In the genomic region with DNA sequence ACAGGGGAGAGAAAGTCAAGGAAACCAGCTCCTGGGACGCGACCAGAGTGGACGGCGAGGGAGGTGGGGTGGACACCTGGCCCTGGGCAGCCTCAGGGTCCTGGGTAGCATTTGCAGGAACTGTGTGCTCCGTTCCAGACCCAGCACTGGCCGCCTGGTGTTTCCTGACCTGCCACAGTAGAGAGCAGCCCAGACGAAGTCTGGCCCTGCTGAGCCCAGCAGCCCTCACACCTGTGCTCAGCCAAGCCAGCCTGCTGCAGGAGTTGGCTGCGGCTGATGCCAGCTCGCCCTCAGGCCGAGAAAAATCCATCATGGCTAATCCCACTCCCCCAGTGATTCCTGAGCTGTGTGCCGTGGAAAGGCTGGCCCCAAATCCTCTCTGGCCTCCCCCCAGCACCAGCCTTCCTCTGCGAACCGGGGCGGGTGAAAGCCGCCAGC, we compare ENCODE assay signal across 16 cellular contexts.
DNase-seq lines count a peak whose midpoint lies in the region; ATAC-seq and TF ChIP-seq lines count a peak whose summit lies in the region.
"Had no signal": no experiment of that assay in that cellular context is flagged by ENCODE, and none has a peak within 500 bp of the region (broad histone marks: within the 10 kb centered on the region; RNA-seq: fewer than 3 reads in every experiment).

No MANE protein-coding gene starts in this region.

- no peak for DNase-seq in heart right ventricle
- DNase-seq in left ventricle myocardium inferior, result no peak
- peak; percentile 48 for DNase-seq in cerebellum (ENCODE audit: low spot score)
- peak in 1 of 2 experiments; percentile 18 for DNase-seq in mesothelial cell of epicardium (ENCODE audit: low spot score in 2 of 2, unreplicated experiment in 2 of 2)
- peak; percentile 60 for DNase-seq in upper lobe of right lung
- no peak for DNase-seq in GM19238 (ENCODE audit: insufficient read length, low spot score)
- DNase-seq in foreskin keratinocyte, result no peak
- DNase-seq: BE2C; CD4-positive, alpha-beta memory T cell; DMS79; KBM-7; NCI-H146 had no signal

- H3K36me3 ChIP-seq in heart right ventricle, result no peaks in the 10 kb centered on the region
- no peaks in the 10 kb centered on the region for H3K36me3 ChIP-seq in left ventricle myocardium inferior
- H3K36me3 ChIP-seq in upper lobe of right lung, result no peaks in the 10 kb centered on the region
- H3K36me3 ChIP-seq: BE2C, Peyer's patch, SJSA1 had no signal

- H3K27ac ChIP-seq in heart right ventricle (no peak overlapping the region), left ventricle myocardium inferior (replicated peaks) (no peak overlapping the region), upper lobe of right lung (no peak overlapping the region), foreskin keratinocyte (no peak overlapping the region)
- H3K27ac ChIP-seq: Peyer's patch, SJSA1 had no signal

- intact Hi-C loops in heart right ventricle (cut with DNase I) (no loop called here), left ventricle myocardium inferior (cut with micrococcal nuclease) (no loop called here), upper lobe of right lung (cut with DNase I) (no loop called here)

- no peaks in the 10 kb centered on the region for H3K36me3 Mint-ChIP-seq in mesothelial cell of epicardium
- H3K36me3 Mint-ChIP-seq: CD4-positive, alpha-beta memory T cell had no signal

- no peak for TF ChIP-seq CTCF in heart right ventricle (IDR thresholded peaks at IDR 0.05)
- no peak for TF ChIP-seq CTCF in left ventricle myocardium inferior (IDR thresholded peaks at IDR 0.05; ENCODE audit: borderline replicate concordance)
- no peak for TF ChIP-seq CTCF in mesothelial cell of epicardium (IDR thresholded peaks at IDR 0.05; ENCODE audit: unreplicated experiment)
- no peak for TF ChIP-seq CTCF in upper lobe of right lung (IDR thresholded peaks at IDR 0.05)
- no peak for TF ChIP-seq CTCF in foreskin keratinocyte (conservative IDR thresholded peaks at IDR 0.05)

- H3K27ac Mint-ChIP-seq in mesothelial cell of epicardium, result peak overlapping the region; percentile 64
- H3K27ac Mint-ChIP-seq: CD4-positive, alpha-beta memory T cell had no signal

- no peaks in the 10 kb centered on the region for H3K9me3 Mint-ChIP-seq in mesothelial cell of epicardium
- H3K9me3 Mint-ChIP-seq: CD4-positive, alpha-beta memory T cell; H9 had no signal

- no peak overlapping the region for H3K4me3 ChIP-seq in heart right ventricle
- no peak overlapping the region for H3K4me3 ChIP-seq in left ventricle myocardium inferior
- H3K4me3 ChIP-seq in upper lobe of right lung, result no peak overlapping the region
- H3K4me3 ChIP-seq: Peyer's patch, SJSA1 had no signal

- H3K27me3 ChIP-seq in heart right ventricle, result no peaks in the 10 kb centered on the region
- H3K27me3 ChIP-seq in left ventricle myocardium inferior (ENCODE audit: low read depth), result no peaks in the 10 kb centered on the region
- H3K27me3 ChIP-seq in upper lobe of right lung, result peaks cover 4% of the 10 kb centered on the region
- peaks cover 37% of the 10 kb centered on the region for H3K27me3 ChIP-seq in foreskin keratinocyte
- H3K27me3 ChIP-seq: Peyer's patch, SJSA1 had no signal

- peaks cover 21% of the 10 kb centered on the region for H3K4me1 Mint-ChIP-seq in mesothelial cell of epicardium
- H3K4me1 Mint-ChIP-seq: CD4-positive, alpha-beta memory T cell had no signal

- WGBS in heart right ventricle, 2 donors, result 80 to 81% methylated on average over 15 of the region's 15 CpGs

- no peaks in the 10 kb centered on the region for H3K9me3 ChIP-seq in heart right ventricle
- H3K9me3 ChIP-seq in left ventricle myocardium inferior (replicated peaks), result no peaks in the 10 kb centered on the region
- no peaks in the 10 kb centered on the region for H3K9me3 ChIP-seq in upper lobe of right lung
- H3K9me3 ChIP-seq: BE2C, Peyer's patch, SJSA1 had no signal

- no peak overlapping the region for H3K4me3 Mint-ChIP-seq in mesothelial cell of epicardium
- H3K4me3 Mint-ChIP-seq: CD4-positive, alpha-beta memory T cell; H9 had no signal

- ATAC-seq in heart right ventricle, result peak in 5 of 8 donors; percentile 6 to 24 (median 12)
- no peak for ATAC-seq in upper lobe of right lung
- no peak for ATAC-seq in foreskin keratinocyte
- no peak for ATAC-seq in GM19397 (IDR thresholded peaks at IDR 0.05; ENCODE audit: unreplicated experiment)

- H3K4me1 ChIP-seq in heart right ventricle (peaks cover 0 to 37% (median 5%) of the 10 kb centered on the region in 9 donors), left ventricle myocardium inferior (peaks cover 33% of the 10 kb centered on the region), upper lobe of right lung (no peaks in the 10 kb centered on the region), foreskin keratinocyte (no peaks in the 10 kb centered on the region)
- H3K4me1 ChIP-seq: BE2C, Peyer's patch, SJSA1 had no signal

- peaks cover 9% of the 10 kb centered on the region for H3K27me3 Mint-ChIP-seq in mesothelial cell of epicardium (ENCODE audit: low read depth)

Comparison
In these comparisons a context has a peak if more than half of its experiments do, and no peak if none do; other contexts are left out.
1. ATAC-seq: peak in heart right ventricle (5 of 8); none in upper lobe of right lung (single experiment), foreskin keratinocyte (single experiment) and GM19397 (single experiment).
2. DNase-seq: peak in cerebellum (single experiment) and upper lobe of right lung (single experiment); none in heart right ventricle (0 of 2), left ventricle myocardium inferior (single experiment), GM19238 (single experiment) and foreskin keratinocyte (0 of 2).